ENCODE assay signal across 11 cellular contexts in the genomic region with DNA sequence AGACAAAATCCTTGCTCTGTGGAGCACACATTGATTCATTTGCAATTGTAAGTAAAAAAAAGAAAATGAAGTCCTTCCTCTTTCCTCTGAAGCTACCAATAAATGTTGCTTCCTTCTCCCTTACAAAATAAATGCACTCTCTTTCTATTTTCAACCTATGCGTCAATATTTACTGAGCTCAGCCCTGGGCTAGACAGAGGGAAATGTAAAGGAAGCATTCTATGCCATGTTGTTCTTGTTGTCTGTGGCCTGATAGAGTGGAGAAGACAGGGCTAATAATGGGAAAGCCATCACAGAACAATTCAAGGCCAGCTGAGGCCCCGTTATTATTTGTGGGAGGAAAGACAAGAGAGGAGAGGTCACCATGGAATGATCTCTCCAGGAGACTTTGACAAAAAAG. TPM values are rescaled to one million over a fixed set of nuclear protein-coding genes. Genes with fewer than 3 reads are reported as not detected.
A peak's percentile ranks its signal among the peaks of the same experiment; 100 is the strongest.
DNase-seq lines count a peak whose midpoint lies in the region; ATAC-seq and FAIRE-seq lines count a peak whose summit lies in the region.
"Had no signal": no experiment of that assay in that cellular context is flagged by ENCODE, and none has a peak within 500 bp of the region (broad histone marks: within the 10 kb centered on the region; RNA-seq: fewer than 3 reads in every experiment).

No MANE protein-coding gene starts in this region.

- intact Hi-C loops in left colon (cut with DNase I, micrococcal nuclease): no loop called here

- peak; percentile 4 for ATAC-seq in HG03342 (IDR thresholded peaks at IDR 0.05; ENCODE audit: unreplicated experiment)
- peak; percentile 41 for ATAC-seq in left colon
- no peak for ATAC-seq in HG03439 (IDR thresholded peaks at IDR 0.05; ENCODE audit: unreplicated experiment)

- no peak for FAIRE-seq in urothelium cell line (lab: Jason Lieb, UNC)
- FAIRE-seq: D721Med had no signal

- DNase-seq in NOMO-1 (lab: John Stamatoyannopoulos, UW; ENCODE audit: unreplicated experiment in 2 of 2) (peak; percentile 20 to 75), NOMO-1 treated with dmso at 0.1 percent for 144 hours (lab: John Stamatoyannopoulos, UW; ENCODE audit: unreplicated experiment) (no peak), NOMO-1 treated with DMSO at 0.1 percent for 48 hours (lab: John Stamatoyannopoulos, UW; ENCODE audit: unreplicated experiment) (peak; percentile 52), left colon (no peak), urothelium cell line (ENCODE audit: low spot score) (no peak)
- no peak for DNase-seq in stimulated activated CD4-positive, alpha-beta T cell treated with anti-CD3 and anti-CD28 coated beads, Interleukin-1b, Interleukin-23, amount 100 ng/mL, for 48 hours
- DNase-seq: OCI-M1, trophoblast cell had no signal

RNA-seq across cellular contexts. Expression of a gene that starts 3.0 kb away (rescaled TPM):
- 10 to 100 TPM in 1 of 2 donors, 1 to 10 TPM in 1; 3.9 to 12.7 TPM for total RNA-seq in left colon

RNA-seq across cellular contexts. Expression of a gene that starts 43.9 kb away (rescaled TPM):
- 10 to 100 TPM; 21.0 to 24.7 TPM for total RNA-seq in left colon

Comparison
In these comparisons a context has a peak if more than half of its experiments do, and no peak if none do; other contexts are left out.
1. DNase-seq: peak in NOMO-1 (2 of 2) and NOMO-1 treated with DMSO at 0.1 percent for 48 hours (single experiment); none in NOMO-1 treated with dmso at 0.1 percent for 144 hours (single experiment), left colon (0 of 2), urothelium cell line (single experiment) and stimulated activated CD4-positive, alpha-beta T cell treated with anti-CD3 and anti-CD28 coated beads, Interleukin-1b, Interleukin-23, amount 100 ng/mL, for 48 hours (single experiment).